Comparison of ENCODE assay signal across 1 cellular context in genomic region chr14:37587881-37588666, GRCh38.
TF ChIP-seq lines count a peak whose summit lies in the region.

No MANE protein-coding gene starts in this region.

TF ChIP-seq in WTC11, 78 proteins besides CTCF, POLR2A, EP300 and RAD21 (continued from another document):
- TF ChIP-seq, protein P1, sequence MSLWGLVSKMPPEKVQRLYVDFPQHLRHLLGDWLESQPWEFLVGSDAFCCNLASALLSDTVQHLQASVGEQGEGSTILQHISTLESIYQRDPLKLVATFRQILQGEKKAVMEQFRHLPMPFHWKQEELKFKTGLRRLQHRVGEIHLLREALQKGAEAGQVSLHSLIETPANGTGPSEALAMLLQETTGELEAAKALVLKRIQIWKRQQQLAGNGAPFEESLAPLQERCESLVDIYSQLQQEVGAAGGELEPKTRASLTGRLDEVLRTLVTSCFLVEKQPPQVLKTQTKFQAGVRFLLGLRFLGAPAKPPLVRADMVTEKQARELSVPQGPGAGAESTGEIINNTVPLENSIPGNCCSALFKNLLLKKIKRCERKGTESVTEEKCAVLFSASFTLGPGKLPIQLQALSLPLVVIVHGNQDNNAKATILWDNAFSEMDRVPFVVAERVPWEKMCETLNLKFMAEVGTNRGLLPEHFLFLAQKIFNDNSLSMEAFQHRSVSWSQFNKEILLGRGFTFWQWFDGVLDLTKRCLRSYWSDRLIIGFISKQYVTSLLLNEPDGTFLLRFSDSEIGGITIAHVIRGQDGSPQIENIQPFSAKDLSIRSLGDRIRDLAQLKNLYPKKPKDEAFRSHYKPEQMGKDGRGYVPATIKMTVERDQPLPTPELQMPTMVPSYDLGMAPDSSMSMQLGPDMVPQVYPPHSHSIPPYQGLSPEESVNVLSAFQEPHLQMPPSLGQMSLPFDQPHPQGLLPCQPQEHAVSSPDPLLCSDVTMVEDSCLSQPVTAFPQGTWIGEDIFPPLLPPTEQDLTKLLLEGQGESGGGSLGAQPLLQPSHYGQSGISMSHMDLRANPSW (CRISPR knock-in tag; conservative IDR thresholded peaks at IDR 0.05; ENCODE audit: low read depth), result no peak
- TF ChIP-seq CREM (CRISPR knock-in tag; IDR thresholded peaks at IDR 0.05) (no peak), ESRRA (CRISPR knock-in tag; IDR thresholded peaks at IDR 0.05; ENCODE audit: borderline replicate concordance) (no peak), ATF1 (CRISPR knock-in tag; IDR thresholded peaks at IDR 0.05) (no peak), ZNF232 (CRISPR knock-in tag; IDR thresholded peaks at IDR 0.05) (no peak), MAX (CRISPR knock-in tag; IDR thresholded peaks at IDR 0.05) (no peak)
